8 cellular contexts compared by ENCODE assay signal in genomic region chr4:25913056-25913850, GRCh38. TPM values are rescaled to one million over a fixed set of nuclear protein-coding genes. Genes with fewer than 3 reads are reported as not detected.
A peak's percentile ranks its signal among the peaks of the same experiment; 100 is the strongest.
DNase-seq lines count a peak whose midpoint lies in the region; ATAC-seq and TF ChIP-seq lines count a peak whose summit lies in the region.

No MANE protein-coding gene starts in this region.

- H2AFZ ChIP-seq in parathyroid adenoma, result peak overlapping the region; percentile 98

- peaks cover 14% of the 10 kb centered on the region for H3K27me3 Mint-ChIP-seq in activated T-helper 2 cell treated with anti-CD3 and anti-CD28 coated beads, Interferon-gamma antibody, Interleukin-2, Interleukin-4, amounts not matched to agents 10 μg/mL and 5 μg/mL and 100 μg/mL, durations not matched to agents 14 hours and 24 hours and 36 hours (ENCODE audit: low read depth)
- H3K27me3 Mint-ChIP-seq in glutamatergic neuron (ENCODE audit: unreplicated experiment), result peaks cover 19% of the 10 kb centered on the region

- H3K9me3 Mint-ChIP-seq in activated T-helper 2 cell treated with anti-CD3 and anti-CD28 coated beads, Interferon-gamma antibody, Interleukin-2, Interleukin-4, amounts not matched to agents 10 μg/mL and 5 μg/mL and 100 μg/mL, durations not matched to agents 14 hours and 24 hours and 36 hours, result peaks cover 5% of the 10 kb centered on the region
- peaks cover 21% of the 10 kb centered on the region for H3K9me3 Mint-ChIP-seq in glutamatergic neuron (ENCODE audit: unreplicated experiment)

- H3K27ac Mint-ChIP-seq in activated T-helper 2 cell treated with anti-CD3 and anti-CD28 coated beads, Interferon-gamma antibody, Interleukin-2, Interleukin-4, amounts not matched to agents 10 μg/mL and 5 μg/mL and 100 μg/mL, durations not matched to agents 14 hours and 24 hours and 36 hours, result peak overlapping the region; percentile 83
- H3K27ac Mint-ChIP-seq in glutamatergic neuron (ENCODE audit: unreplicated experiment), result peak overlapping the region; percentile 99

- H3K4me3 Mint-ChIP-seq in activated T-helper 2 cell treated with anti-CD3 and anti-CD28 coated beads, Interferon-gamma antibody, Interleukin-2, Interleukin-4, amounts not matched to agents 10 μg/mL and 5 μg/mL and 100 μg/mL, durations not matched to agents 14 hours and 24 hours and 36 hours (ENCODE audit: low read depth), result peak overlapping the region; percentile 92
- H3K4me3 Mint-ChIP-seq in glutamatergic neuron (ENCODE audit: unreplicated experiment), result peak overlapping the region; percentile 94

- H3K36me3 Mint-ChIP-seq in activated T-helper 2 cell treated with anti-CD3 and anti-CD28 coated beads, Interferon-gamma antibody, Interleukin-2, Interleukin-4, amounts not matched to agents 10 μg/mL and 5 μg/mL and 100 μg/mL, durations not matched to agents 14 hours and 24 hours and 36 hours (ENCODE audit: low read depth), result peaks cover 9% of the 10 kb centered on the region
- H3K36me3 Mint-ChIP-seq in glutamatergic neuron (ENCODE audit: unreplicated experiment), result peaks cover 20% of the 10 kb centered on the region

- H3K4me1 Mint-ChIP-seq in activated T-helper 2 cell treated with anti-CD3 and anti-CD28 coated beads, Interferon-gamma antibody, Interleukin-2, Interleukin-4, amounts not matched to agents 10 μg/mL and 5 μg/mL and 100 μg/mL, durations not matched to agents 14 hours and 24 hours and 36 hours (ENCODE audit: low read depth), result peaks cover 25% of the 10 kb centered on the region
- peaks cover 19% of the 10 kb centered on the region for H3K4me1 Mint-ChIP-seq in glutamatergic neuron (ENCODE audit: low read depth, unreplicated experiment)

- ATAC-seq in GM21737 (IDR thresholded peaks at IDR 0.05; ENCODE audit: unreplicated experiment), result peak; percentile 32

- CTCF ChIA-PET in GM10248 (lab: Yijun Ruan, JAX), result interaction anchor here (1.0 to 2.3 kb wide), 14 partner anchors 9 to 473 kb away, joined by 3 to 8 read pairs (median 5); no protein-coding TSS in a partner anchor

- H3K9ac ChIP-seq in parathyroid adenoma, result no peak overlapping the region

- no peaks in the 10 kb centered on the region for H3K27me3 ChIP-seq in parathyroid adenoma (ENCODE audit: control insufficient read depth, insufficient read depth, low read length)

- H3K4me1 ChIP-seq in parathyroid adenoma, result no peaks in the 10 kb centered on the region

- no peak for TF ChIP-seq CTCF in GM10248 (IDR thresholded peaks at IDR 0.05; ENCODE audit: control extremely low read depth, extremely low read depth, low read depth, missing control alignments)
- TF ChIP-seq CTCF in glutamatergic neuron (IDR thresholded peaks at IDR 0.05; ENCODE audit: partially characterized antibody, unreplicated experiment), result no peak
- TF ChIP-seq CTCF in parathyroid adenoma (IDR thresholded peaks at IDR 0.05), result no peak

- intact Hi-C loops in activated T-helper 2 cell treated with anti-CD3 and anti-CD28 coated beads, Interferon-gamma antibody, Interleukin-2, Interleukin-4, amounts not matched to agents 10 μg/mL and 5 μg/mL and 100 μg/mL, durations not matched to agents 14 hours and 24 hours and 36 hours (cut with micrococcal nuclease), result loop anchor here (5.0 to 10.0 kb wide), 4 partner anchors 672 to 1092 kb away; partner anchors contain the start of genes PI4K2B, STIM2 and TBC1D19

- peak overlapping the region; percentile 74 for H3K4me3 ChIP-seq in parathyroid adenoma (ENCODE audit: low read depth, low read length)

- H3K9me3 ChIP-seq in parathyroid adenoma (ENCODE audit: control insufficient read depth, low read length), result no peaks in the 10 kb centered on the region

- POLR2A ChIA-PET in GM10248 (lab: Yijun Ruan, JAX), result no interaction called here

- H3K36me3 ChIP-seq in parathyroid adenoma (ENCODE audit: control insufficient read depth, insufficient read depth, low read length), result no peaks in the 10 kb centered on the region

- peak overlapping the region; percentile 66 for H3K27ac ChIP-seq in parathyroid adenoma

- no peaks in the 10 kb centered on the region for H3K79me2 ChIP-seq in parathyroid adenoma

- DNase-seq in GM10248 (ENCODE audit: extremely low spot score) (peak; percentile 49), LoVo (ENCODE audit: low spot score) (peak; percentile 4), glutamatergic neuron (no peak), NCI-H2081 treated with DMSO at 0.1 percent for 48 hours (lab: John Stamatoyannopoulos, UW) (no peak), OCI-M2 (lab: John Stamatoyannopoulos, UW; ENCODE audit: unreplicated experiment) (no peak)
- no peak for DNase-seq in activated T-helper 2 cell treated with anti-CD3 and anti-CD28 coated beads, Interferon-gamma antibody, Interleukin-2, Interleukin-4, amounts not matched to agents 10 μg/mL and 5 μg/mL and 100 μg/mL, durations not matched to agents 14 hours and 24 hours and 36 hours (ENCODE audit: low spot score)

- peak overlapping the region; percentile 63 for H3K4me2 ChIP-seq in parathyroid adenoma (ENCODE audit: low read length)

RNA-seq across cellular contexts. Expression of gene SMIM20, which starts 0.8 kb away (rescaled TPM):
- 17.0 and 18.7 TPM in 2 replicates for total RNA-seq in activated T-helper 2 cell treated with anti-CD3 and anti-CD28 coated beads, Interferon-gamma antibody, Interleukin-2, Interleukin-4, amounts not matched to agents 10 μg/mL and 5 μg/mL and 100 μg/mL, durations not matched to agents 14 hours and 24 hours and 36 hours
- 19.6 TPM for total RNA-seq in glutamatergic neuron (ENCODE audit: unreplicated experiment)

RNA-seq across cellular contexts. Expression of gene SEL1L3, which starts 50.5 kb away (rescaled TPM):
- 44.0 and 49.2 TPM in 2 replicates for total RNA-seq in activated T-helper 2 cell treated with anti-CD3 and anti-CD28 coated beads, Interferon-gamma antibody, Interleukin-2, Interleukin-4, amounts not matched to agents 10 μg/mL and 5 μg/mL and 100 μg/mL, durations not matched to agents 14 hours and 24 hours and 36 hours
- total RNA-seq in glutamatergic neuron (ENCODE audit: unreplicated experiment), result 23.7 TPM

Comparison
In these comparisons a context has a peak if more than half of its experiments do, and no peak if none do; other contexts are left out.
1. DNase-seq: peak in GM10248 (single experiment) and LoVo (single experiment); none in activated T-helper 2 cell treated with anti-CD3 and anti-CD28 coated beads, Interferon-gamma antibody, Interleukin-2, Interleukin-4, amounts not matched to agents 10 μg/mL and 5 μg/mL and 100 μg/mL, durations not matched to agents 14 hours and 24 hours and 36 hours (single experiment), glutamatergic neuron (single experiment), NCI-H2081 treated with DMSO at 0.1 percent for 48 hours (single experiment) and OCI-M2 (single experiment).